In genomic region chr4:109947457-109947856, GRCh38 we compare ENCODE assay signal across 14 cellular contexts. TPM values are rescaled to one million over a fixed set of nuclear protein-coding genes. Genes with fewer than 3 reads are reported as not detected.
DNase-seq lines count a peak whose midpoint lies in the region; ATAC-seq, FAIRE-seq and TF ChIP-seq lines count a peak whose summit lies in the region.
"Had no signal": no experiment of that assay in that cellular context is flagged by ENCODE, and none has a peak within 500 bp of the region (broad histone marks: within the 10 kb centered on the region; RNA-seq: fewer than 3 reads in every experiment).

No MANE protein-coding gene starts in this region.

- no peak overlapping the region for H3K4me3 ChIP-seq in choroid plexus epithelial cell (ENCODE audit: low read depth, low read length)
- H3K4me3 ChIP-seq: ovary had no signal

- FAIRE-seq in urothelium cell line (lab: Jason Lieb, UNC): no peak

- peaks cover 18% of the 10 kb centered on the region for H3K4me1 Mint-ChIP-seq in activated naive CD8-positive, alpha-beta T cell (ENCODE audit: low read depth)
- H3K4me1 Mint-ChIP-seq in activated naive CD8-positive, alpha-beta T cell treated with anti-CD3 and anti-CD28 coated beads for 36 hours: peaks cover 8% of the 10 kb centered on the region
- peaks cover 9% of the 10 kb centered on the region for H3K4me1 Mint-ChIP-seq in activated T-helper 2 cell treated with anti-CD3 and anti-CD28 coated beads, Interferon-gamma antibody, Interleukin-2, Interleukin-4, amounts not matched to agents 10 μg/mL and 5 μg/mL and 100 μg/mL, durations not matched to agents 14 hours and 24 hours and 36 hours (ENCODE audit: low read depth)

- no peak for ATAC-seq in GM21717 (IDR thresholded peaks at IDR 0.05; ENCODE audit: unreplicated experiment)

- H3K27me3 Mint-ChIP-seq in activated naive CD8-positive, alpha-beta T cell: no peaks in the 10 kb centered on the region
- peaks cover 3% of the 10 kb centered on the region for H3K27me3 Mint-ChIP-seq in activated naive CD8-positive, alpha-beta T cell treated with anti-CD3 and anti-CD28 coated beads for 36 hours
- H3K27me3 Mint-ChIP-seq in activated T-helper 2 cell treated with anti-CD3 and anti-CD28 coated beads, Interferon-gamma antibody, Interleukin-2, Interleukin-4, amounts not matched to agents 10 μg/mL and 5 μg/mL and 100 μg/mL, durations not matched to agents 14 hours and 24 hours and 36 hours (ENCODE audit: low read depth): no peaks in the 10 kb centered on the region

- H3K36me3 Mint-ChIP-seq in activated naive CD8-positive, alpha-beta T cell: peaks cover 2% of the 10 kb centered on the region
- no peaks in the 10 kb centered on the region for H3K36me3 Mint-ChIP-seq in activated naive CD8-positive, alpha-beta T cell treated with anti-CD3 and anti-CD28 coated beads for 36 hours
- H3K36me3 Mint-ChIP-seq in activated T-helper 2 cell treated with anti-CD3 and anti-CD28 coated beads, Interferon-gamma antibody, Interleukin-2, Interleukin-4, amounts not matched to agents 10 μg/mL and 5 μg/mL and 100 μg/mL, durations not matched to agents 14 hours and 24 hours and 36 hours (ENCODE audit: low read depth): no peaks in the 10 kb centered on the region

- H3K9me3 Mint-ChIP-seq in activated naive CD8-positive, alpha-beta T cell (ENCODE audit: low read depth): no peaks in the 10 kb centered on the region
- no peaks in the 10 kb centered on the region for H3K9me3 Mint-ChIP-seq in activated naive CD8-positive, alpha-beta T cell treated with anti-CD3 and anti-CD28 coated beads for 36 hours
- H3K9me3 Mint-ChIP-seq in activated T-helper 2 cell treated with anti-CD3 and anti-CD28 coated beads, Interferon-gamma antibody, Interleukin-2, Interleukin-4, amounts not matched to agents 10 μg/mL and 5 μg/mL and 100 μg/mL, durations not matched to agents 14 hours and 24 hours and 36 hours: no peaks in the 10 kb centered on the region

- DNase-seq in activated naive CD8-positive, alpha-beta T cell treated with anti-CD3 and anti-CD28 coated beads for 36 hours: no peak
- DNase-seq in HPDE6-E6E7 (ENCODE audit: extremely low spot score) (peak; percentile 63), choroid plexus epithelial cell (ENCODE audit: low read depth) (peak; percentile 26), urothelium cell line (ENCODE audit: low spot score) (peak; percentile 7), ureter (ENCODE audit: low spot score) (no peak)
- no peak for DNase-seq in activated T-helper 2 cell treated with anti-CD3 and anti-CD28 coated beads, Interferon-gamma antibody, Interleukin-2, Interleukin-4, amounts not matched to agents 10 μg/mL and 5 μg/mL and 100 μg/mL, durations not matched to agents 14 hours and 24 hours and 36 hours (ENCODE audit: low spot score)
- DNase-seq: activated CD4-positive, alpha-beta T cell treated with anti-CD3 and anti-CD28 coated beads, Interleukin-2, amount 50 U/mL, for 48 hours; DND-41; mesendoderm; NCI-H187; ovary; stimulated activated CD8-positive, alpha-beta memory T cell treated with anti-CD3 and anti-CD28 coated beads, Interleukin-4, amount 100 ng/mL, for 48 hours had no signal

- H3K4me3 Mint-ChIP-seq in activated naive CD8-positive, alpha-beta T cell: no peak overlapping the region
- H3K4me3 Mint-ChIP-seq in activated naive CD8-positive, alpha-beta T cell treated with anti-CD3 and anti-CD28 coated beads for 36 hours: no peak overlapping the region
- no peak overlapping the region for H3K4me3 Mint-ChIP-seq in activated T-helper 2 cell treated with anti-CD3 and anti-CD28 coated beads, Interferon-gamma antibody, Interleukin-2, Interleukin-4, amounts not matched to agents 10 μg/mL and 5 μg/mL and 100 μg/mL, durations not matched to agents 14 hours and 24 hours and 36 hours (ENCODE audit: low read depth)

- peak overlapping the region; percentile 93 for H3K27ac Mint-ChIP-seq in activated naive CD8-positive, alpha-beta T cell
- H3K27ac Mint-ChIP-seq in activated naive CD8-positive, alpha-beta T cell treated with anti-CD3 and anti-CD28 coated beads for 36 hours: no peak overlapping the region
- H3K27ac Mint-ChIP-seq in activated T-helper 2 cell treated with anti-CD3 and anti-CD28 coated beads, Interferon-gamma antibody, Interleukin-2, Interleukin-4, amounts not matched to agents 10 μg/mL and 5 μg/mL and 100 μg/mL, durations not matched to agents 14 hours and 24 hours and 36 hours: no peak overlapping the region

- TF ChIP-seq CTCF in choroid plexus epithelial cell (conservative IDR thresholded peaks at IDR 0.05; ENCODE audit: low read depth, low read length): no peak

- intact Hi-C loops in activated T-helper 2 cell treated with anti-CD3 and anti-CD28 coated beads, Interferon-gamma antibody, Interleukin-2, Interleukin-4, amounts not matched to agents 10 μg/mL and 5 μg/mL and 100 μg/mL, durations not matched to agents 14 hours and 24 hours and 36 hours (cut with micrococcal nuclease): loop anchor here (1.0 kb wide), 1 partner anchor 21 kb away; no protein-coding TSS in a partner anchor

RNA-seq across cellular contexts. Expression of gene EGF, which starts 34.8 kb away (rescaled TPM):
- total RNA-seq in activated naive CD8-positive, alpha-beta T cell treated with anti-CD3 and anti-CD28 coated beads for 36 hours: not detected
- total RNA-seq in activated T-helper 2 cell treated with anti-CD3 and anti-CD28 coated beads, Interferon-gamma antibody, Interleukin-2, Interleukin-4, amounts not matched to agents 10 μg/mL and 5 μg/mL and 100 μg/mL, durations not matched to agents 14 hours and 24 hours and 36 hours: not detected in 2 replicates
- 0.23 TPM for total RNA-seq in ureter

Comparison
In these comparisons a context has a peak if more than half of its experiments do, and no peak if none do; other contexts are left out.
1. DNase-seq: peak in HPDE6-E6E7 (single experiment), choroid plexus epithelial cell (single experiment) and urothelium cell line (single experiment); none in activated naive CD8-positive, alpha-beta T cell treated with anti-CD3 and anti-CD28 coated beads for 36 hours (single experiment), activated T-helper 2 cell treated with anti-CD3 and anti-CD28 coated beads, Interferon-gamma antibody, Interleukin-2, Interleukin-4, amounts not matched to agents 10 μg/mL and 5 μg/mL and 100 μg/mL, durations not matched to agents 14 hours and 24 hours and 36 hours (single experiment) and ureter (single experiment).